Comparison of ENCODE assay signal across 10 cellular contexts in the genomic region with DNA sequence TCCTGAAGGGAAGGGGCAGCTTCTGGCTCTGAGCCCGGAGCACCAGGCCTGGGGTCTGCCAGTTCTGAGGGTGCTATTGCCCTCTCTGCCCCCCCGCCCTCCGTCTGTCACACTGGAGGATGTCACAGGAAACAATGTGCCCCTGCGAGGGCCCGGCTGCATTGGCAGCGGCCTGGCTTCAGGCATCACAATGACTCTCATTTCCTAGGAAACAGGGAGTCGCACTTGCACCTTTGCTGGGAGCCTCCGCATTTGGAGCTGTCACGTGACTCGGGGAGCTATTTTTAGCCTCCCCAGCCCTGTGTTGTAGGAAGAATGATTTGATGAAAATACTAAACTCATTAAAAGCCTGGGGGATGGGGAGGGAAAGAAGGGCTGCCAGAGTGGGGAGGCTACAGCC.
DNase-seq lines count a peak whose midpoint lies in the region; ATAC-seq and TF ChIP-seq lines count a peak whose summit lies in the region.
"Had no signal": no experiment of that assay in that cellular context is flagged by ENCODE, and none has a peak within 500 bp of the region (broad histone marks: within the 10 kb centered on the region; RNA-seq: fewer than 3 reads in every experiment).

No MANE protein-coding gene starts in this region.

- H3K4me1 Mint-ChIP-seq in brain, result peaks cover 47% of the 10 kb centered on the region

- peak overlapping the region; percentile 62 to 97 (median 93) for H3K27ac Mint-ChIP-seq in brain

- no peak for DNase-seq in Right ventricle myocardium inferior (ENCODE audit: missing footprints)
- no peak for DNase-seq in cardiac septum (ENCODE audit: low spot score)
- no peak for DNase-seq in left lung
- DNase-seq in aorta, result peak; percentile 64 to 84
- DNase-seq in ecto neural progenitor cell (ENCODE audit: low spot score), result no peak
- DNase-seq: GOT3 had no signal

- WGBS in aorta, 2 donors, result 9% methylated on average over 10 of the region's 10 CpGs

- H3K36me3 ChIP-seq in left lung (no peaks in the 10 kb centered on the region), aorta (ENCODE audit: control insufficient read depth in 1 of 2, insufficient read depth in 2 of 2, low read length in 1 of 2) (no peaks in the 10 kb centered on the region)
- H3K36me3 ChIP-seq: uterus had no signal

- no peaks in the 10 kb centered on the region for H3K36me3 Mint-ChIP-seq in brain

- H3K9me3 Mint-ChIP-seq in brain, result peaks cover 0 to 9% (median 0%) of the 10 kb centered on the region in 5 experiments

- peaks cover 0 to 10% of the 10 kb centered on the region in 2 donors for H3K4me1 ChIP-seq in left lung
- H3K4me1 ChIP-seq in aorta (ENCODE audit: control insufficient read depth in 1 of 2, insufficient read depth in 2 of 2, low read length in 2 of 2), result no peaks in the 10 kb centered on the region
- H3K4me1 ChIP-seq: uterus had no signal

- H3K9me3 ChIP-seq in left lung, result no peaks in the 10 kb centered on the region
- no peaks in the 10 kb centered on the region for H3K9me3 ChIP-seq in aorta (ENCODE audit: control insufficient read depth, low read length)
- H3K9me3 ChIP-seq: uterus had no signal

- H3K4me3 Mint-ChIP-seq in brain, result peak overlapping the region; percentile 26 to 74 (median 65)

- intact Hi-C loops in Right ventricle myocardium inferior (cut with DNase I) (no loop called here), cardiac septum (cut with DNase I) (no loop called here), left lung (cut with DNase I) (no loop called here), aorta (cut with DNase I) (no loop called here)

- H3K27me3 Mint-ChIP-seq in brain, result peaks cover 6% of the 10 kb centered on the region

- peak; percentile 53 for ATAC-seq in Right ventricle myocardium inferior
- peak; percentile 38 for ATAC-seq in left lung
- peak; percentile 43 for ATAC-seq in aorta (ENCODE audit: low FRiP score)
- no peak for ATAC-seq in HG03045 (IDR thresholded peaks at IDR 0.05; ENCODE audit: unreplicated experiment)
- no peak for ATAC-seq in GM21526 (IDR thresholded peaks at IDR 0.05; ENCODE audit: low FRiP score, unreplicated experiment)

- H3K4me3 ChIP-seq in left lung (no peak overlapping the region), aorta (ENCODE audit: low read length in 2 of 2) (no peak overlapping the region)
- H3K4me3 ChIP-seq: uterus had no signal

- H3K27me3 ChIP-seq in left lung (no peaks in the 10 kb centered on the region), aorta (ENCODE audit: control insufficient read depth in 1 of 2, insufficient read depth in 2 of 2, low read length in 1 of 2) (no peaks in the 10 kb centered on the region)
- H3K27me3 ChIP-seq: uterus had no signal

- H3K27ac ChIP-seq in left lung (no peak overlapping the region), aorta (ENCODE audit: low read depth in 1 of 2, low read length in 2 of 2) (no peak overlapping the region)
- H3K27ac ChIP-seq: uterus had no signal

- TF ChIP-seq CTCF in brain (conservative IDR thresholded peaks at IDR 0.05) (no peak), left lung (IDR thresholded peaks at IDR 0.05) (no peak)

Comparison
In these comparisons a context has a peak if more than half of its experiments do, and no peak if none do; other contexts are left out.
1. ATAC-seq: peak in Right ventricle myocardium inferior (single experiment), left lung (single experiment) and aorta (single experiment); none in HG03045 (single experiment) and GM21526 (single experiment).
2. DNase-seq: peak in aorta (2 of 2); none in Right ventricle myocardium inferior (single experiment), cardiac septum (single experiment), left lung (0 of 2) and ecto neural progenitor cell (single experiment).